ENCODE assay signal across 8 cellular contexts in genomic region chr14:105448706-105449111, GRCh38. TPM values are rescaled to one million over a fixed set of nuclear protein-coding genes. Genes with fewer than 3 reads are reported as not detected.
DNase-seq lines count a peak whose midpoint lies in the region; ATAC-seq and TF ChIP-seq lines count a peak whose summit lies in the region.

No MANE protein-coding gene starts in this region.

- DNase-seq in NCI-H2081 (lab: John Stamatoyannopoulos, UW) = peak; percentile 9 to 19
- no peak for DNase-seq in NCI-H2081 treated with DMSO at 0.1 percent for 48 hours (lab: John Stamatoyannopoulos, UW)
- peak; percentile 2 for DNase-seq in NCI-H345 treated with DMSO at 0.1 percent for 48 hours (lab: John Stamatoyannopoulos, UW; ENCODE audit: unreplicated experiment)
- peak; percentile 81 for DNase-seq in activated CD8-positive, alpha-beta memory T cell treated with anti-CD3 and anti-CD28 coated beads, Interleukin-2, amount 50 U/mL, for 48 hours
- no peak for DNase-seq in epithelial cell of proximal tubule (ENCODE audit: low read depth)
- DNase-seq in naive B cell = peak; percentile 57
- DNase-seq in stimulated activated CD8-positive, alpha-beta memory T cell treated with anti-CD3 and anti-CD28 coated beads, Interleukin-7, amount 100 ng/mL, for 1 hour (ENCODE audit: low read depth in 2 of 2) = peak; percentile 30 to 56

- H3K4me3 ChIP-seq in epithelial cell of proximal tubule (ENCODE audit: low read depth, low read length) = no peak overlapping the region

- no peaks in the 10 kb centered on the region for H3K27me3 Mint-ChIP-seq in naive B cell

- peak; percentile 97 to 99 for ATAC-seq in naive B cell (ENCODE audit: low read depth in 2 of 2)
- no peak for ATAC-seq in HG03097 (IDR thresholded peaks at IDR 0.05; ENCODE audit: low FRiP score, unreplicated experiment)

- peak; percentile 73 for TF ChIP-seq CTCF in epithelial cell of proximal tubule (conservative IDR thresholded peaks at IDR 0.05; ENCODE audit: low read depth, low read length)

- H3K9me3 Mint-ChIP-seq in naive B cell = no peaks in the 10 kb centered on the region

- no peak overlapping the region for H3K4me3 Mint-ChIP-seq in naive B cell

- H3K27ac Mint-ChIP-seq in naive B cell = peak overlapping the region in 1 of 6 donors; percentile 63

- H3K36me3 Mint-ChIP-seq in naive B cell = peaks cover 0 to 6% of the 10 kb centered on the region in 2 donors

- H3K4me1 Mint-ChIP-seq in naive B cell = peaks cover 3 to 6% (median 4%) of the 10 kb centered on the region in 3 donors

RNA-seq across cellular contexts. Expression of gene CRIP2, which starts 25.9 kb away (rescaled TPM):
- total RNA-seq in epithelial cell of proximal tubule = 101 and 121 TPM in 2 replicates
- 10 to 100 TPM in 2 of 6 donors, 1 to 10 TPM in 4; 2.0 to 27.3 (median 8.4) TPM for polyA plus RNA-seq in naive B cell (ENCODE audit: low read depth in 6 of 6)

RNA-seq across cellular contexts. Expression of gene MTA1, which starts 29.1 kb away (rescaled TPM):
- 56.1 and 64.1 TPM in 2 replicates for total RNA-seq in epithelial cell of proximal tubule
- polyA plus RNA-seq in naive B cell (ENCODE audit: low read depth in 6 of 6) = 1 to 10 TPM; 3.3 to 6.3 (median 4.7) TPM

RNA-seq across cellular contexts. Expression of gene CRIP1, which starts 38.0 kb away (rescaled TPM):
- 7.0 and 8.3 TPM in 2 replicates for total RNA-seq in epithelial cell of proximal tubule
- 100 to 1,000 TPM; 115 to 495 (median 235) TPM for polyA plus RNA-seq in naive B cell (ENCODE audit: low read depth in 6 of 6)

RNA-seq across cellular contexts. Expression of gene TEDC1, which starts 42.3 kb away (rescaled TPM):
- total RNA-seq in epithelial cell of proximal tubule = 30.5 and 48.3 TPM in 2 replicates
- polyA plus RNA-seq in naive B cell (ENCODE audit: low read depth in 6 of 6) = 10 to 100 TPM in 3 of 6 donors, 1 to 10 TPM in 3; 3.5 to 13.6 (median 8.3) TPM

RNA-seq across cellular contexts. Expression of gene TEX22, which starts 50.4 kb away (rescaled TPM):
- total RNA-seq in epithelial cell of proximal tubule = 0.29 TPM in 1 of 2 replicates, not detected in the other
- polyA plus RNA-seq in naive B cell (ENCODE audit: low read depth in 6 of 6) = under 1 TPM in 3 of 6 donors, not detected in 3; 0.21 to 0.77 (median 0.65) TPM

Comparison
In these comparisons a context has a peak if more than half of its experiments do, and no peak if none do; other contexts are left out.
1. DNase-seq: peak in NCI-H2081 (2 of 2), NCI-H345 treated with DMSO at 0.1 percent for 48 hours (single experiment), activated CD8-positive, alpha-beta memory T cell treated with anti-CD3 and anti-CD28 coated beads, Interleukin-2, amount 50 U/mL, for 48 hours (single experiment), naive B cell (single experiment) and stimulated activated CD8-positive, alpha-beta memory T cell treated with anti-CD3 and anti-CD28 coated beads, Interleukin-7, amount 100 ng/mL, for 1 hour (2 of 2); none in NCI-H2081 treated with DMSO at 0.1 percent for 48 hours (single experiment) and epithelial cell of proximal tubule (single experiment).